Comparison of ENCODE assay signal across 1 cellular context in genomic region chr2:61536723-61537581, GRCh38.
TF ChIP-seq lines count a peak whose summit lies in the region.

No MANE protein-coding gene starts in this region.

TF ChIP-seq in HepG2, 621 proteins besides CTCF, POLR2A, EP300 and RAD21 (continued from another document and continues in another):
- no peak; the same call in 1 of the 2 replicates for TF ChIP-seq AHDC1 (CRISPR knock-in tag; IDR thresholded peaks at IDR 0.05; ENCODE audit: borderline replicate concordance)
- TF ChIP-seq RAD51 (IDR thresholded peaks at IDR 0.05; ENCODE audit: borderline replicate concordance): 0 out of 2 replicates have a peak, but pooled peaks have one; percentile 27
- no peak for TF ChIP-seq ZNF432 (CRISPR knock-in tag; IDR thresholded peaks at IDR 0.05; ENCODE audit: borderline replicate concordance)
- no peak for TF ChIP-seq FOXK2 (IDR thresholded peaks at IDR 0.05)
- TF ChIP-seq ATF2 (CRISPR knock-in tag; IDR thresholded peaks at IDR 0.05): 0 out of 2 replicates have a peak, but pooled peaks have one; percentile 16
- TF ChIP-seq ZNF317 (CRISPR knock-in tag; IDR thresholded peaks at IDR 0.05): no peak
- TF ChIP-seq SPEN (CRISPR knock-in tag; IDR thresholded peaks at IDR 0.05; ENCODE audit: low read depth): no peak
- TF ChIP-seq DBP (CRISPR knock-in tag; IDR thresholded peaks at IDR 0.05; ENCODE audit: not compliant biosample characterization): no peak
- no peak for TF ChIP-seq AGO1 (IDR thresholded peaks at IDR 0.05; ENCODE audit: low read depth, low read length, poor library complexity, severe bottlenecking)
- TF ChIP-seq KDM5A (IDR thresholded peaks at IDR 0.05; ENCODE audit: borderline replicate concordance, low read length): peak; percentile 45; the same call in 1 of the 2 replicates
- no peak for TF ChIP-seq ZNF30 (CRISPR knock-in tag; IDR thresholded peaks at IDR 0.05)
- no peak for TF ChIP-seq ZNF737 (CRISPR knock-in tag; IDR thresholded peaks at IDR 0.05; ENCODE audit: borderline replicate concordance)
- TF ChIP-seq ZBTB42 (CRISPR knock-in tag; IDR thresholded peaks at IDR 0.05): peak; percentile 69; the same call in 1 of the 2 replicates
- peak; percentile 76 for TF ChIP-seq KMT2A (CRISPR knock-in tag; IDR thresholded peaks at IDR 0.05)
- TF ChIP-seq TERF1 (CRISPR knock-in tag; IDR thresholded peaks at IDR 0.05): no peak
- TF ChIP-seq HNRNPH1 (optimal IDR thresholded peaks at IDR 0.05; ENCODE audit: low read depth, low read length): no peak
- TF ChIP-seq GMEB2 (CRISPR knock-in tag; IDR thresholded peaks at IDR 0.05; ENCODE audit: low read depth): no peak
- TF ChIP-seq ZNF7 (CRISPR knock-in tag; IDR thresholded peaks at IDR 0.05): no peak
- peak; percentile 93 for TF ChIP-seq ARID4A (CRISPR knock-in tag; IDR thresholded peaks at IDR 0.05; ENCODE audit: borderline replicate concordance)
- no peak for TF ChIP-seq ZBTB2 (CRISPR knock-in tag; IDR thresholded peaks at IDR 0.05; ENCODE audit: low read depth)
- no peak; the same call in 1 of the 2 replicates for TF ChIP-seq RFXAP (CRISPR knock-in tag; IDR thresholded peaks at IDR 0.05; ENCODE audit: borderline replicate concordance)
- TF ChIP-seq ZNF567 (CRISPR knock-in tag; IDR thresholded peaks at IDR 0.05; ENCODE audit: borderline replicate concordance): peak; percentile 62; the same call in 1 of the 2 replicates
- TF ChIP-seq YY1 (IDR thresholded peaks at IDR 0.05; ENCODE audit: insufficient read depth, insufficient replicate concordance, low read depth, low read length): peak; percentile 78
- peak; percentile 78; the same call in 1 of the 2 replicates for TF ChIP-seq SMAD3 (CRISPR knock-in tag; IDR thresholded peaks at IDR 0.05)
- no peak for TF ChIP-seq ZBTB43 (CRISPR knock-in tag; conservative IDR thresholded peaks at IDR 0.05)
- no peak for TF ChIP-seq HOXD1 (CRISPR knock-in tag; IDR thresholded peaks at IDR 0.05)
- TF ChIP-seq NRL (CRISPR knock-in tag; IDR thresholded peaks at IDR 0.05; ENCODE audit: borderline replicate concordance): no peak; the same call in 1 of the 2 replicates
- TF ChIP-seq NFKB2 (CRISPR knock-in tag; IDR thresholded peaks at IDR 0.05; ENCODE audit: borderline replicate concordance): peak; percentile 61; the same call in 1 of the 2 replicates
- no peak for TF ChIP-seq ZNF367 (CRISPR knock-in tag; IDR thresholded peaks at IDR 0.05; ENCODE audit: borderline replicate concordance)
- no peak for TF ChIP-seq HBP1 (CRISPR knock-in tag; IDR thresholded peaks at IDR 0.05; ENCODE audit: low read depth)
- TF ChIP-seq ZEB1 (IDR thresholded peaks at IDR 0.05; ENCODE audit: insufficient replicate concordance, low read depth): no peak
- TF ChIP-seq TP53 (CRISPR knock-in tag; conservative IDR thresholded peaks at IDR 0.05): no peak
- no peak for TF ChIP-seq ATF3 (CRISPR knock-in tag; IDR thresholded peaks at IDR 0.05)
- no peak for TF ChIP-seq NFIC (IDR thresholded peaks at IDR 0.05; ENCODE audit: low read length)
- TF ChIP-seq ZNF501 (CRISPR knock-in tag; IDR thresholded peaks at IDR 0.05): peak; percentile 62; the same call in 1 of the 2 replicates
- peak; percentile 76; the same call in 1 of the 2 replicates for TF ChIP-seq ZNF619 (CRISPR knock-in tag; IDR thresholded peaks at IDR 0.05)
- no peak for TF ChIP-seq TBP (CRISPR knock-in tag; IDR thresholded peaks at IDR 0.05)
- 0 out of 2 replicates have a peak, but pooled peaks have one; percentile 40 for TF ChIP-seq BRCA1 (CRISPR knock-in tag; IDR thresholded peaks at IDR 0.05)
- TF ChIP-seq DNMT3B (CRISPR knock-in tag; conservative IDR thresholded peaks at IDR 0.05): peak; percentile 58; the same call in 1 of the 2 replicates
- TF ChIP-seq MEF2D (CRISPR knock-in tag; IDR thresholded peaks at IDR 0.05): 0 out of 2 replicates have a peak, but pooled peaks have one; percentile 17
- TF ChIP-seq SP2 (CRISPR knock-in tag; IDR thresholded peaks at IDR 0.05): no peak
- TF ChIP-seq TSC22D2 (CRISPR knock-in tag; IDR thresholded peaks at IDR 0.05; ENCODE audit: borderline replicate concordance): no peak
- no peak for TF ChIP-seq ATAD3A (CRISPR knock-in tag; IDR thresholded peaks at IDR 0.05)
- no peak for TF ChIP-seq ZBTB8A (CRISPR knock-in tag; IDR thresholded peaks at IDR 0.05; ENCODE audit: borderline replicate concordance, low read depth)
